38 cellular contexts compared by ENCODE assay signal in the genomic region with DNA sequence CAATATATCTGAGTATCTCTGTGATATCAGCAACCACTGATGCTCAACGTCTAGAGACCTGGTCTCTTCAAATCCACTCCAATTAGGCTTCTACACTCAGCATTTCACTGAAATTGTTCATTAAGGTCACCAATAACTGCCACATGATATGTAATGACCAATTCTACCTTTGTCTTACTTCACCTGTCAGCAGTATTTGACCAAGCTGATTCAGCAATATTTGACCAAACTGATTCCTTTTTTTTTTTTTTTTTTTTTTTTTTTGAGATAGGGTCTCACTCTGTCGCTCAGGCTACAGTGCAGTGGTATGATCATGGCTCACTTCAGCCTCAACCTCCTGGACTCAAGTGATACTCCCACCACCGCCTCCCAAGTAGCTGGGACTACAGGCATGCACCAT.
"Had no signal": no experiment of that assay in that cellular context is flagged by ENCODE, and none has a peak within 500 bp of the region (broad histone marks: within the 10 kb centered on the region; RNA-seq: fewer than 3 reads in every experiment).

No MANE protein-coding gene starts in this region.

- FAIRE-seq: bronchial epithelial cell, TTC549 had no signal

- H3K27ac ChIP-seq: ascending aorta, cardiac muscle cell, VCaP had no signal

- H3K27ac Mint-ChIP-seq: activated B cell treated with CpG ODN at 0.5 μM for 24 hours; activated CD4-positive, alpha-beta memory T cell treated with anti-CD3 and anti-CD28 coated beads for 36 hours; activated CD4-positive, alpha-beta T cell treated with anti-CD3 and anti-CD28 coated beads, Interleukin-2, amount 10 ng/mL, durations not matched to agents 24 days and 14 days; activated CD8-positive, alpha-beta T cell treated with anti-CD3 and anti-CD28 coated beads for 36 hours; activated naive CD4-positive, alpha-beta T cell treated with anti-CD3 and anti-CD28 coated beads, Interleukin-2, amount 10 ng/mL, durations not matched to agents 7 days and 5 days; activated naive CD4-positive, alpha-beta T cell treated with anti-CD3 and anti-CD28 coated beads, Interleukin-2, amount 50 U/mL, for 24 hours; activated naive CD8-positive, alpha-beta T cell; activated naive CD8-positive, alpha-beta T cell treated with anti-CD3 and anti-CD28 coated beads, Interleukin-2, amount 10 ng/mL, durations not matched to agents 7 days and 5 days; activated naive CD8-positive, alpha-beta T cell treated with anti-CD3 and anti-CD28 coated beads, Interleukin-2, amount 50 U/mL, for 24 hours; activated T-helper 2 cell treated with anti-CD3 and anti-CD28 coated beads, Interferon-gamma antibody, Interleukin-2, Interleukin-4, amounts not matched to agents 10 μg/mL and 5 μg/mL and 100 μg/mL, durations not matched to agents 14 hours and 24 hours and 36 hours; T-helper 1 cell treated with Interleukin-12 subunit alpha and Interleukin-12 subunit beta and Interleukin-4 antibody, amounts not matched to agents 30 μg/mL and 1 μg/mL, for 36 hours; T-helper 2 cell treated with Interferon-gamma antibody and Interleukin-4, amounts not matched to agents 5 μg/mL and 100 μg/mL, for 36 hours had no signal

- DNase-seq: activated B cell treated with CpG ODN at 0.5 μM for 24 hours; activated CD4-positive, alpha-beta memory T cell treated with anti-CD3 and anti-CD28 coated beads for 36 hours; activated CD4-positive, alpha-beta T cell treated with anti-CD3 and anti-CD28 coated beads for 4 hours; activated CD4-positive, alpha-beta T cell treated with anti-CD3 and anti-CD28 coated beads, Interleukin-2, amount 10 ng/mL, durations not matched to agents 24 days and 14 days; activated CD4-positive, alpha-beta T cell treated with anti-CD3 and anti-CD28 coated beads, Interleukin-2, amount 50 U/mL, for 1 hour; activated CD4-positive, alpha-beta T cell treated with anti-CD3 and anti-CD28 coated beads, Interleukin-2, amount 50 U/mL, for 4 hours; activated CD4-positive, CD25-positive, alpha-beta regulatory T cell treated with anti-CD3 and anti-CD28 coated beads, Interleukin-2, amount 50 U/mL, for 72 hours; activated CD8-positive, alpha-beta memory T cell treated with anti-CD3 and anti-CD28 coated beads, Interleukin-2, amount 50 U/mL, for 4 hours; activated CD8-positive, alpha-beta T cell treated with anti-CD3 and anti-CD28 coated beads for 36 hours; activated effector memory CD4-positive, alpha-beta T cell treated with Interleukin-2 at 50 U/mL for 16 hours; activated gamma-delta T cell; activated naive CD4-positive, alpha-beta T cell treated with anti-CD3 and anti-CD28 coated beads, Interleukin-2, amount 10 ng/mL, durations not matched to agents 7 days and 5 days; activated naive CD4-positive, alpha-beta T cell treated with Interleukin-2 at 50 U/mL for 16 hours; activated naive CD8-positive, alpha-beta T cell treated with anti-CD3 and anti-CD28 coated beads, Interleukin-2, amount 10 ng/mL, durations not matched to agents 7 days and 5 days; activated naive CD8-positive, alpha-beta T cell treated with anti-CD3 and anti-CD28 coated beads, Interleukin-2, amount 50 U/mL, for 24 hours; activated T-cell treated with anti-CD3 and anti-CD28 coated beads for 4 hours; activated T-cell treated with anti-CD3 and anti-CD28 coated beads, Interleukin-2, amount 50 U/mL, for 1 hour; activated T-cell treated with anti-CD3 and anti-CD28 coated beads, Interleukin-2, amount 50 U/mL, for 4 hours; activated T-cell treated with anti-CD3 and anti-CD28 coated beads, Interleukin-2, amount 50 U/mL, for 72 hours; amygdala; anterior cingulate cortex; caudate nucleus; cerebellar nuclear complex; T-helper 1 cell; T-helper 2 cell; T-helper 9 cell had no signal

- H3K4me3 ChIP-seq: ascending aorta, cardiac muscle cell had no signal

- H3K9me3 Mint-ChIP-seq: activated B cell treated with CpG ODN at 0.5 μM for 24 hours; activated CD4-positive, alpha-beta memory T cell treated with anti-CD3 and anti-CD28 coated beads for 36 hours; activated CD4-positive, alpha-beta T cell treated with anti-CD3 and anti-CD28 coated beads, Interleukin-2, amount 10 ng/mL, durations not matched to agents 24 days and 14 days; activated CD8-positive, alpha-beta T cell treated with anti-CD3 and anti-CD28 coated beads for 36 hours; activated naive CD4-positive, alpha-beta T cell treated with anti-CD3 and anti-CD28 coated beads, Interleukin-2, amount 10 ng/mL, durations not matched to agents 7 days and 5 days; activated naive CD4-positive, alpha-beta T cell treated with anti-CD3 and anti-CD28 coated beads, Interleukin-2, amount 50 U/mL, for 24 hours; activated naive CD8-positive, alpha-beta T cell treated with anti-CD3 and anti-CD28 coated beads, Interleukin-2, amount 10 ng/mL, durations not matched to agents 7 days and 5 days; activated naive CD8-positive, alpha-beta T cell treated with anti-CD3 and anti-CD28 coated beads, Interleukin-2, amount 50 U/mL, for 24 hours; activated T-cell treated with anti-CD3 and anti-CD28 coated beads, Interleukin-2, amount 50 U/mL, for 4 hours; activated T-cell treated with anti-CD3 and anti-CD28 coated beads, Interleukin-2, amount 50 U/mL, for 72 hours; activated T-helper 2 cell treated with anti-CD3 and anti-CD28 coated beads, Interferon-gamma antibody, Interleukin-2, Interleukin-4, amounts not matched to agents 10 μg/mL and 5 μg/mL and 100 μg/mL, durations not matched to agents 14 hours and 24 hours and 36 hours; brain; central memory CD8-positive, alpha-beta T cell; T-helper 1 cell treated with Interleukin-12 subunit alpha and Interleukin-12 subunit beta and Interleukin-4 antibody, amounts not matched to agents 30 μg/mL and 1 μg/mL, for 36 hours; T-helper 2 cell treated with Interferon-gamma antibody and Interleukin-4, amounts not matched to agents 5 μg/mL and 100 μg/mL, for 36 hours had no signal

- H3K27me3 Mint-ChIP-seq: activated B cell treated with CpG ODN at 0.5 μM for 24 hours; activated CD4-positive, alpha-beta memory T cell treated with anti-CD3 and anti-CD28 coated beads for 36 hours; activated CD4-positive, alpha-beta T cell treated with anti-CD3 and anti-CD28 coated beads, Interleukin-2, amount 10 ng/mL, durations not matched to agents 24 days and 14 days; activated CD8-positive, alpha-beta T cell treated with anti-CD3 and anti-CD28 coated beads for 36 hours; activated naive CD4-positive, alpha-beta T cell treated with anti-CD3 and anti-CD28 coated beads, Interleukin-2, amount 10 ng/mL, durations not matched to agents 7 days and 5 days; activated naive CD4-positive, alpha-beta T cell treated with anti-CD3 and anti-CD28 coated beads, Interleukin-2, amount 50 U/mL, for 24 hours; activated naive CD8-positive, alpha-beta T cell; activated naive CD8-positive, alpha-beta T cell treated with anti-CD3 and anti-CD28 coated beads, Interleukin-2, amount 10 ng/mL, durations not matched to agents 7 days and 5 days; activated naive CD8-positive, alpha-beta T cell treated with anti-CD3 and anti-CD28 coated beads, Interleukin-2, amount 50 U/mL, for 24 hours; central memory CD8-positive, alpha-beta T cell had no signal

- H3K27me3 ChIP-seq: ascending aorta, cardiac muscle cell had no signal

- ATAC-seq: activated CD8-positive, alpha-beta T cell treated with anti-CD3 and anti-CD28 coated beads for 36 hours; activated naive CD8-positive, alpha-beta T cell treated with anti-CD3 and anti-CD28 coated beads, Interleukin-2, amount 50 U/mL, for 24 hours; activated T-cell treated with anti-CD3 and anti-CD28 coated beads, Interleukin-2, amount 50 U/mL, for 4 hours; activated T-cell treated with anti-CD3 and anti-CD28 coated beads, Interleukin-2, amount 50 U/mL, for 72 hours had no signal

- H3K36me3 ChIP-seq: cardiac muscle cell had no signal

- H3K4me3 Mint-ChIP-seq: activated B cell treated with CpG ODN at 0.5 μM for 24 hours; activated CD4-positive, alpha-beta memory T cell treated with anti-CD3 and anti-CD28 coated beads for 36 hours; activated CD4-positive, alpha-beta T cell treated with anti-CD3 and anti-CD28 coated beads, Interleukin-2, amount 10 ng/mL, durations not matched to agents 24 days and 14 days; activated CD8-positive, alpha-beta T cell treated with anti-CD3 and anti-CD28 coated beads for 36 hours; activated naive CD4-positive, alpha-beta T cell treated with anti-CD3 and anti-CD28 coated beads, Interleukin-2, amount 10 ng/mL, durations not matched to agents 7 days and 5 days; activated naive CD4-positive, alpha-beta T cell treated with anti-CD3 and anti-CD28 coated beads, Interleukin-2, amount 50 U/mL, for 24 hours; activated naive CD8-positive, alpha-beta T cell; activated naive CD8-positive, alpha-beta T cell treated with anti-CD3 and anti-CD28 coated beads, Interleukin-2, amount 10 ng/mL, durations not matched to agents 7 days and 5 days; activated naive CD8-positive, alpha-beta T cell treated with anti-CD3 and anti-CD28 coated beads, Interleukin-2, amount 50 U/mL, for 24 hours; activated T-cell treated with anti-CD3 and anti-CD28 coated beads, Interleukin-2, amount 50 U/mL, for 4 hours; activated T-cell treated with anti-CD3 and anti-CD28 coated beads, Interleukin-2, amount 50 U/mL, for 72 hours; central memory CD8-positive, alpha-beta T cell; T-helper 1 cell treated with Interleukin-12 subunit alpha and Interleukin-12 subunit beta and Interleukin-4 antibody, amounts not matched to agents 30 μg/mL and 1 μg/mL, for 36 hours; T-helper 2 cell treated with Interferon-gamma antibody and Interleukin-4, amounts not matched to agents 5 μg/mL and 100 μg/mL, for 36 hours had no signal

- H3K9me3 ChIP-seq: ascending aorta had no signal

- H3K36me3 Mint-ChIP-seq: activated CD4-positive, alpha-beta memory T cell treated with anti-CD3 and anti-CD28 coated beads for 36 hours had no signal
